ENCODE assay signal across 8 cellular contexts in the genomic region with DNA sequence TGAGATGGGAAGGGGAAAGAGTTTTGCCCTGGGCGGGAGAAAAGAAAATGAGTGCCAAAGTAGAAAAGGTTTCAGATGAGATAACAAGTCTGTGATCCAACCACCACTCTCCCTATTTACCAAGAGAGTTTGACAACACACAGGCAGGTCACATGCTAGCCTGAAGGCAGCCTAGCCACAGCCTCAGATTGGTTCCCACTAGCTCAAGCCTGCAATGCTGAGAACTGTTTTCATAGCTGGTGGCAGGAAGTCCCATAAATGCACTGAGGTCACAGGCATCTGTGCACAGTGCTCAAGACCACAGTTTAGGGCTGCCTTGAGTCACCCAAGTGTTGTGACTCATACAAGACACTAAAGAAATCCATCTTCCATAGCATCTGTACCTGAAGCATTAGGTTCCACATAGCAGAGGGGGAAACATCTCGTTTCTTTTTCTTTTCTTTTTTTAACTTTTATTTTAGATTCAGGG. TPM values are rescaled to one million over a fixed set of nuclear protein-coding genes. Genes with fewer than 3 reads are reported as not detected.
A peak's percentile ranks its signal among the peaks of the same experiment; 100 is the strongest.
DNase-seq lines count a peak whose midpoint lies in the region; ATAC-seq and TF ChIP-seq lines count a peak whose summit lies in the region.

No MANE protein-coding gene starts in this region.

- intact Hi-C loops in lower leg skin (cut with DNase I; ENCODE audit: low total_unique reads) (no loop called here), posterior cingulate gyrus (cut with DNase I) (no loop called here)

- peak in 2 of 3 experiments; percentile 27 to 39 for DNase-seq in activated CD8-positive, alpha-beta memory T cell treated with anti-CD3 and anti-CD28 coated beads for 48 hours (ENCODE audit: low read depth in 2 of 3, low spot score in 2 of 3)
- peak; percentile 30 for DNase-seq in renal cortical epithelial cell (ENCODE audit: low read depth)
- DNase-seq in lower leg skin (ENCODE audit: low spot score in 2 of 2): no peak
- DNase-seq in posterior cingulate gyrus: no peak
- no peak for DNase-seq in OCI-M2 (lab: John Stamatoyannopoulos, UW; ENCODE audit: unreplicated experiment)

- no peak for TF ChIP-seq CTCF in lower leg skin (IDR thresholded peaks at IDR 0.05)

- H3K4me3 ChIP-seq in lower leg skin (ENCODE audit: low read depth, poor library complexity, severe bottlenecking): no peak overlapping the region

- ATAC-seq in GM18519 (IDR thresholded peaks at IDR 0.05; ENCODE audit: low FRiP score, unreplicated experiment) (peak; percentile 98), HG03108 (IDR thresholded peaks at IDR 0.05; ENCODE audit: unreplicated experiment) (peak; percentile 90), SK-N-SH treated with all-trans-retinoic acid at 6 μM for 48 hours (no peak)

- TF ChIP-seq POLR2A in lower leg skin (IDR thresholded peaks at IDR 0.05): no peak

- 58 to 64% methylated on average over 2 of the region's 2 CpGs for WGBS in lower leg skin, 2 donors

TF ChIP-seq in SK-N-SH treated with all-trans-retinoic acid at 6 μM for 48 hours, 23 proteins besides CTCF, POLR2A, EP300 and RAD21:
- no peak for TF ChIP-seq ESRRG (CRISPR knock-in tag; IDR thresholded peaks at IDR 0.05)
- TF ChIP-seq ISL1 (CRISPR knock-in tag; IDR thresholded peaks at IDR 0.05): no peak
- no peak for TF ChIP-seq ZFP3 (CRISPR knock-in tag; IDR thresholded peaks at IDR 0.05)
- no peak for TF ChIP-seq ZNF8 (CRISPR knock-in tag; IDR thresholded peaks at IDR 0.05)
- TF ChIP-seq ZNF70 (CRISPR knock-in tag; IDR thresholded peaks at IDR 0.05): no peak
- no peak for TF ChIP-seq GLIS3 (CRISPR knock-in tag; IDR thresholded peaks at IDR 0.05)
- TF ChIP-seq TCF4 (CRISPR knock-in tag; IDR thresholded peaks at IDR 0.05; ENCODE audit: borderline replicate concordance): no peak

RNA-seq across cellular contexts. Expression of a gene that starts 18.5 kb away (rescaled TPM):
- total RNA-seq in renal cortical epithelial cell (66.4 and 113 TPM in 2 replicates), lower leg skin (10 to 100 TPM; 33.6 to 53.4 (median 46.4) TPM)

Comparison
In these comparisons a context has a peak if more than half of its experiments do, and no peak if none do; other contexts are left out.
1. DNase-seq: peak in activated CD8-positive, alpha-beta memory T cell treated with anti-CD3 and anti-CD28 coated beads for 48 hours (2 of 3) and renal cortical epithelial cell (single experiment); none in lower leg skin (0 of 2), posterior cingulate gyrus (0 of 10) and OCI-M2 (single experiment).